In the genomic region with DNA sequence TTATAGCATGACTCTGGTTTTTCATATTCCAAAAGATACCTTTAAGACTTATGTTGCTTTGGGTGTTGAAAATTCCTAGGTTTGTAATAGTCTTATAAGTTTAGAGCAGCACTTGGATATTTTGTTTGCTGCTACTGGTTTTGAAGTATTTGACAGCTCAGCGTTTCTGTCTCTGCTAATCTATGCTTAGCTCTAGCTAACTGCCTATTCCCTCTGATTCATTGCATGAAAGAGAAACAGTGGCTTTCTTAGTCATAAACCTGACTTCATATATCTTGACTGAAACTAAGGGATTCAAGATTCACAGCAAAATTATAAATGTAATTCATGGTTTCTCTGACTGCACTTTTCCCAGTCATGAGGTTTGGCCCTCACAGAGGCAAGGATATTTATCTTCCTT, we compare ENCODE assay signal across 11 cellular contexts. TPM values are rescaled to one million over a fixed set of nuclear protein-coding genes. Genes with fewer than 3 reads are reported as not detected.
DNase-seq lines count a peak whose midpoint lies in the region; ATAC-seq and TF ChIP-seq lines count a peak whose summit lies in the region.
"Had no signal": no experiment of that assay in that cellular context is flagged by ENCODE, and none has a peak within 500 bp of the region (broad histone marks: within the 10 kb centered on the region; RNA-seq: fewer than 3 reads in every experiment).

No MANE protein-coding gene starts in this region.

- no peak for TF ChIP-seq EP300 in ovary (IDR thresholded peaks at IDR 0.05)

- H3K27ac ChIP-seq in ovary (no peak overlapping the region), prostate gland (peak overlapping the region in 1 of 2 donors; percentile 69)
- H3K27ac ChIP-seq: lower lobe of right lung had no signal

- TF ChIP-seq POLR2A in ovary (IDR thresholded peaks at IDR 0.05): no peak
- TF ChIP-seq POLR2A in prostate gland (IDR thresholded peaks at IDR 0.05): no peak

- DNase-seq in ELR (ENCODE audit: low read depth): peak; percentile 88
- peak; percentile 79 for DNase-seq in HFFc6
- DNase-seq in T-helper 17 cell: no peak
- DNase-seq in kidney glomerular epithelial cell (lab: John Stamatoyannopoulos, UW): peak; percentile 77
- no peak for DNase-seq in cardiac septum (ENCODE audit: low spot score)
- DNase-seq in ovary: no peak
- DNase-seq in prostate gland (ENCODE audit: low spot score): no peak
- DNase-seq in 8988T: no peak
- DNase-seq: lower lobe of right lung; NCI-H2171 treated with DMSO at 0.1 percent for 48 hours; stimulated activated CD4-positive, alpha-beta T cell treated with anti-CD3 and anti-CD28 coated beads, Interleukin-1b, Interleukin-23, amount 100 ng/mL, for 48 hours had no signal

- H3K4me3 ChIP-seq in ovary: no peak overlapping the region
- H3K4me3 ChIP-seq in prostate gland: no peak overlapping the region
- H3K4me3 ChIP-seq: lower lobe of right lung had no signal

- H3K4me3 Mint-ChIP-seq in HFFc6: peak overlapping the region; percentile 59; the same call in 1 of the 2 replicates
- H3K4me3 Mint-ChIP-seq in T-helper 17 cell: no peak overlapping the region

- 11 to 19% (median 15%) methylated on average over 1 of the region's 1 CpG for WGBS in ovary, 3 donors
- 43% methylated on average over 1 of the region's 1 CpG for WGBS in prostate gland

- H3K4me1 Mint-ChIP-seq in HFFc6 (ENCODE audit: low read depth) (peaks cover 57% of the 10 kb centered on the region), T-helper 17 cell (peaks cover 28% of the 10 kb centered on the region)

- no peaks in the 10 kb centered on the region for H3K9me3 Mint-ChIP-seq in HFFc6

- H3K36me3 ChIP-seq in ovary (no peaks in the 10 kb centered on the region), prostate gland (no peaks in the 10 kb centered on the region)
- H3K36me3 ChIP-seq: lower lobe of right lung had no signal

- H3K4me1 ChIP-seq in ovary (ENCODE audit: insufficient read depth) (no peaks in the 10 kb centered on the region), prostate gland (replicated peaks) (peaks cover 6% of the 10 kb centered on the region)
- H3K4me1 ChIP-seq: lower lobe of right lung had no signal

- H3K9me3 ChIP-seq in T-helper 17 cell (ENCODE audit: control insufficient read depth, low read length, poor library complexity, severe bottlenecking) (no peaks in the 10 kb centered on the region), ovary (no peaks in the 10 kb centered on the region), prostate gland (no peaks in the 10 kb centered on the region)
- H3K9me3 ChIP-seq: lower lobe of right lung had no signal

- H3K27me3 ChIP-seq in ovary: no peaks in the 10 kb centered on the region
- H3K27me3 ChIP-seq in prostate gland (replicated peaks; ENCODE audit: insufficient read depth): no peaks in the 10 kb centered on the region

- no peak overlapping the region for H3K27ac Mint-ChIP-seq in HFFc6
- peak overlapping the region; percentile 41 for H3K27ac Mint-ChIP-seq in T-helper 17 cell

- no peak for TF ChIP-seq CTCF in HFFc6 (IDR thresholded peaks at IDR 0.05)
- no peak for TF ChIP-seq CTCF in ovary (IDR thresholded peaks at IDR 0.05)
- no peak for TF ChIP-seq CTCF in prostate gland (IDR thresholded peaks at IDR 0.05)

- intact Hi-C loops in cardiac septum (cut with DNase I): no loop called here
- intact Hi-C loops in ovary (cut with DNase I): loop anchor here in 1 of 4 donors (10.0 kb wide), 1 partner anchor 69 kb away; no protein-coding TSS in a partner anchor
- intact Hi-C loops in prostate gland (cut with DNase I): no loop called here

- H3K27me3 Mint-ChIP-seq in HFFc6 (ENCODE audit: insufficient read depth) (no peaks in the 10 kb centered on the region), T-helper 17 cell (no peaks in the 10 kb centered on the region)

- ATAC-seq in T-helper 17 cell: no peak
- ATAC-seq: lower lobe of right lung had no signal

- H3K36me3 Mint-ChIP-seq in HFFc6 (ENCODE audit: low read depth) (no peaks in the 10 kb centered on the region), T-helper 17 cell (ENCODE audit: low read depth) (no peaks in the 10 kb centered on the region)

RNA-seq across cellular contexts. Expression of a gene that starts 35.6 kb away (rescaled TPM):
- total RNA-seq in HFFc6 (2021; fragmentation: NEBNext Ultra II Directional; extraction: Animal tissue kit (Norgen Biotek cat#: 25700)): 1,000 to 10,000 TPM in 4 of 6 experiments, 100 to 1,000 TPM in 2; 933 to 1,109 (median 1,040) TPM
- total RNA-seq in T-helper 17 cell (100 to 1,000 TPM; 553 to 928 TPM), cardiac septum (42.7 TPM), ovary (100 to 1,000 TPM in 3 of 7 donors, 10 to 100 TPM in 4; 67.5 to 472 (median 93.5) TPM), prostate gland (100 to 1,000 TPM in 1 of 2 donors, 10 to 100 TPM in 1; 65.3 to 341 TPM)
- 100 to 1,000 TPM; 118 to 141 TPM for polyA plus RNA-seq in ovary

Comparison
In these comparisons a context has a peak if more than half of its experiments do, and no peak if none do; other contexts are left out.
1. DNase-seq: peak in ELR (single experiment), HFFc6 (single experiment) and kidney glomerular epithelial cell (single experiment); none in T-helper 17 cell (0 of 3), cardiac septum (single experiment), ovary (0 of 5), prostate gland (single experiment) and 8988T (single experiment).